In the genomic region with DNA sequence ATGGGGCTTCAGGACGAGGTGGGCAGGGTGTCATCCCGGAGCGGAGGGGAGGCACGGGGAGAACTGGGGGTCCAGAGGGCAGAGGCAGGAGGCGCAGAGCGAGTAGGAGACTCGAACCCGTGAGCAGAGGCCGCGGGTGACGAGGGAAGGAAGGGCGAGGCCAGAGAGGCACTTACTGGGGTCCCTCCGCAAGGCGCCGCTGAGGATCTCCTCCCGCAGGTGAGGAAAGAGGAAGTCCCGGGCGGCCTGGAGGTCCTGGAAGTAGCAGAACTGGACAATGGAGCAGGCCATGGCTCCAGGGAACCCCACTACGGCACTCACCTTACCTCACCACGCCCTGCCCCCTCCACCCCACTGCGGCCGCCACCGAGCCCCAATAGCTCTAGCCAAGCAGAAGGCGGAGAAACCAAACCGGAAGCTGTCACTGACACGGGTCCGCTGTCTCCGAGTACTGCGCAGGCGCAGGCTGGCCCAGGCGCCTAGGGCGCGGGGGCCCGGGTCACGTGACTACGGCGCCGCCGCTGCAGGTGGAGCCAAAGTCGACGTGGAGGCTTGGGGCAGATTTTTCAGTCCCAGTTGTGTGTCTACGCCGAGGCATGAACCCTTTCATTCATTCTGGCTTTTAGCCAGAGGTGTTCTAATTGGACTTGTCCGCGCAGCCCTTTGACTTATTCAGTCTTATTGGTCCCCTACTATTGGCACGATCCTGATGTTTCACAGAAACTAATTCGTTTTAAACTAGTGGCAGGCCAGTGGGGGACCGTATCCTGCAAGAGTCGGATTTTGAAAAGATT, we compare ENCODE assay signal across 8 cellular contexts. TPM values are rescaled to one million over a fixed set of nuclear protein-coding genes. Genes with fewer than 3 reads are reported as not detected.
DNase-seq lines count a peak whose midpoint lies in the region; ATAC-seq and TF ChIP-seq lines count a peak whose summit lies in the region.

Gene RAB3GAP2, minus strand, starts transcription at position 407 of the 794 bp plus-strand sequence. Its CDS starts 116 bp downstream, at position 291.

- H3K79me2 ChIP-seq in mesendoderm (ENCODE audit: control insufficient read depth, insufficient read depth, low read length): peaks cover 32% of the 10 kb centered on the region

- no peaks in the 10 kb centered on the region for H3K27me3 Mint-ChIP-seq in endodermal cell (ENCODE audit: insufficient read depth)

- peak; percentile 93 for DNase-seq in COR-L47 (lab: John Stamatoyannopoulos, UW)
- DNase-seq in HT1080 (ENCODE audit: low read depth): peak; percentile 93
- DNase-seq in NOMO-1 (lab: John Stamatoyannopoulos, UW; ENCODE audit: unreplicated experiment in 2 of 2): peak; percentile 95
- peak; percentile 98 for DNase-seq in endodermal cell
- peak; percentile 97 for DNase-seq in mesendoderm
- DNase-seq in stimulated activated CD8-positive, alpha-beta memory T cell treated with anti-CD3 and anti-CD28 coated beads, Interleukin-15, amount 100 ng/mL, for 1 hour (ENCODE audit: low read depth): peak; percentile 91

- no peak within 1 kb of the TSS for H2BK15ac ChIP-seq in mesendoderm (replicated peaks; ENCODE audit: low read depth)

- H2AK5ac ChIP-seq in mesendoderm (ENCODE audit: low read length): no peak within 1 kb of the TSS

- H3K4me1 Mint-ChIP-seq in endodermal cell: peaks cover 2% of the 10 kb centered on the region

- H3K27ac Mint-ChIP-seq in endodermal cell: peak within 1 kb of the TSS; percentile 93

- no peaks in the 10 kb centered on the region for H3K27me3 ChIP-seq in endodermal cell (ENCODE audit: control insufficient read depth, insufficient read depth, low read length, poor library complexity, severe bottlenecking)
- H3K27me3 ChIP-seq in mesendoderm (ENCODE audit: insufficient read depth, low read length, poor library complexity): no peaks in the 10 kb centered on the region

- H3K4me3 ChIP-seq in endodermal cell (ENCODE audit: low read length): peak within 1 kb of the TSS; percentile 94
- peak within 1 kb of the TSS; percentile 93 for H3K4me3 ChIP-seq in mesendoderm (ENCODE audit: low read length)

- H3K36me3 ChIP-seq in endodermal cell (ENCODE audit: control insufficient read depth, insufficient read depth, low read length): peaks cover 24% of the 10 kb centered on the region
- peaks cover 1% of the 10 kb centered on the region for H3K36me3 ChIP-seq in mesendoderm (ENCODE audit: control insufficient read depth, insufficient read depth, low read length)

- H3K4ac ChIP-seq in mesendoderm (ENCODE audit: low read depth, low read length): peak within 1 kb of the TSS; percentile 0

- H3K4me3 Mint-ChIP-seq in endodermal cell: no peak within 1 kb of the TSS

- no peaks in the 10 kb centered on the region for H3K9me3 ChIP-seq in endodermal cell (ENCODE audit: control insufficient read depth, low read length)

- H3K9me3 Mint-ChIP-seq in endodermal cell: no peaks in the 10 kb centered on the region

- POLR2A ChIA-PET in activated CD8-positive, alpha-beta memory T cell treated with anti-CD3 and anti-CD28 coated beads for 36 hours (lab: Charles Lee): no interaction called here

- H2BK5ac ChIP-seq in mesendoderm (ENCODE audit: low read length): peak within 1 kb of the TSS; percentile 82

- 3 to 9% methylated on average over 19 to 49 of the region's 49 CpGs for WGBS in endodermal cell (ENCODE audit: insufficient coverage in 1 of 2, insufficient read length in 1 of 2), 2 experiments
- no CpG with 5 or more reads among the region's 49 CpGs for WGBS in mesendoderm (ENCODE audit: extremely low coverage, insufficient coverage, low lambda C conversion rate)

- peak within 1 kb of the TSS; percentile 91 for H3K9ac ChIP-seq in endodermal cell (ENCODE audit: extremely low read depth, low read length, poor library complexity, severe bottlenecking)
- peak within 1 kb of the TSS; percentile 96 for H3K9ac ChIP-seq in mesendoderm (ENCODE audit: low read length)

- no peaks in the 10 kb centered on the region for H3K4me1 ChIP-seq in endodermal cell (ENCODE audit: control insufficient read depth, insufficient read depth, low read length)
- H3K4me1 ChIP-seq in mesendoderm (ENCODE audit: control insufficient read depth, low read depth, low read length): peaks cover 10% of the 10 kb centered on the region

- CTCF ChIA-PET in activated CD8-positive, alpha-beta memory T cell treated with anti-CD3 and anti-CD28 coated beads for 36 hours (lab: Charles Lee): interaction anchor here (1.2 kb wide), 1 partner anchor 31 kb away, joined by 4 read pairs; no protein-coding TSS in a partner anchor

- no peak within 1 kb of the TSS for H3K23ac ChIP-seq in mesendoderm (ENCODE audit: low read length)

- no peak within 1 kb of the TSS for H2BK120ac ChIP-seq in mesendoderm (ENCODE audit: low read depth, low read length)

- peak; percentile 97 for ATAC-seq in GM21367 (IDR thresholded peaks at IDR 0.05; ENCODE audit: unreplicated experiment)

- H3K27ac ChIP-seq in endodermal cell (ENCODE audit: low read depth, low read length): peak within 1 kb of the TSS; percentile 39
- peak within 1 kb of the TSS; percentile 71 for H3K27ac ChIP-seq in mesendoderm (ENCODE audit: low read depth, low read length)

- peaks cover 9% of the 10 kb centered on the region for H3K79me1 ChIP-seq in mesendoderm (ENCODE audit: low read length)

- H4K8ac ChIP-seq in mesendoderm (ENCODE audit: low read depth, low read length): no peak within 1 kb of the TSS

- H3K18ac ChIP-seq in mesendoderm (ENCODE audit: low read length): peak within 1 kb of the TSS; percentile 66

- H4K5ac ChIP-seq in mesendoderm (ENCODE audit: low read length): peak within 1 kb of the TSS; percentile 93

- H3K36me3 Mint-ChIP-seq in endodermal cell (ENCODE audit: low read depth): peaks cover 14% of the 10 kb centered on the region

- TF ChIP-seq CTCF in endodermal cell (conservative IDR thresholded peaks at IDR 0.05): peak; percentile 11

- peak within 1 kb of the TSS; percentile 98 for H3K56ac ChIP-seq in mesendoderm (ENCODE audit: low read length)

- peak within 1 kb of the TSS; percentile 91 for H3K4me2 ChIP-seq in mesendoderm (ENCODE audit: low read length)

RNA-seq across cellular contexts. Expression of gene RAB3GAP2, which starts in this region (rescaled TPM):
- 16.6 and 17.1 TPM in 2 replicates for total RNA-seq in HT1080 (2014; rRNA removed; shearing (Covaris generic))
- 13.0 and 17.6 TPM in 2 replicates for polyA plus RNA-seq in HT1080 (2015; cell fraction: cytosol; rRNA removed)
- polyA plus RNA-seq in HT1080 (2015; cell fraction: nucleus; rRNA removed): 46.7 and 53.9 TPM in 2 replicates
- total RNA-seq in activated CD8-positive, alpha-beta memory T cell treated with anti-CD3 and anti-CD28 coated beads for 36 hours: 10 to 100 TPM; 49.5 to 51.7 TPM
- total RNA-seq in endodermal cell: 10 to 100 TPM; 39.3 to 50.4 TPM
- polyA plus RNA-seq in endodermal cell (2013, experiment 1 of 2): 21.7 TPM
- 21.9 TPM for polyA plus RNA-seq in endodermal cell (2013, experiment 2 of 2)
- polyA plus RNA-seq in mesendoderm (2013, experiment 1 of 2): 19.2 TPM
- 18.4 TPM for polyA plus RNA-seq in mesendoderm (2013, experiment 2 of 2)

Comparison
In these comparisons a context has a peak if more than half of its experiments do, and no peak if none do; other contexts are left out.
1. Peak in every context shown above with its lines: DNase-seq, ATAC-seq, H3K4me3 ChIP-seq and H3K27ac ChIP-seq.